14 cellular contexts compared by ENCODE assay signal in genomic region chr4:4914965-4915845, GRCh38. TPM values are rescaled to one million over a fixed set of nuclear protein-coding genes. Genes with fewer than 3 reads are reported as not detected.
DNase-seq lines count a peak whose midpoint lies in the region; ATAC-seq and TF ChIP-seq lines count a peak whose summit lies in the region.
"Had no signal": no experiment of that assay in that cellular context is flagged by ENCODE, and none has a peak within 500 bp of the region (broad histone marks: within the 10 kb centered on the region; RNA-seq: fewer than 3 reads in every experiment).

No MANE protein-coding gene starts in this region.

- TF ChIP-seq POLR2A in vagina (IDR thresholded peaks at IDR 0.05), result no peak

- H3K9me3 ChIP-seq in MG63 (no peaks in the 10 kb centered on the region), osteoblast (ENCODE audit: low read depth, low read length) (no peaks in the 10 kb centered on the region), vagina (no peaks in the 10 kb centered on the region), GM23248 (ENCODE audit: low read depth) (no peaks in the 10 kb centered on the region)
- H3K9me3 ChIP-seq: BE2C, Caco-2, HAP-1 had no signal

- H3K36me3 ChIP-seq in MG63 (no peaks in the 10 kb centered on the region), osteoblast (ENCODE audit: insufficient read depth, low read length) (no peaks in the 10 kb centered on the region), vagina (no peaks in the 10 kb centered on the region), GM23248 (ENCODE audit: low read depth) (no peaks in the 10 kb centered on the region)
- H3K36me3 ChIP-seq: BE2C, HAP-1 had no signal

- H3K27ac ChIP-seq in osteoblast (ENCODE audit: low read depth, low read length) (no peak overlapping the region), vagina (no peak overlapping the region), GM23248 (no peak overlapping the region)
- H3K27ac ChIP-seq: C4-2B had no signal

- H3K79me2 ChIP-seq in osteoblast (ENCODE audit: insufficient read depth, low read length) (no peaks in the 10 kb centered on the region), GM23248 (ENCODE audit: insufficient read depth) (no peaks in the 10 kb centered on the region)

- H3K4me1 ChIP-seq in osteoblast (ENCODE audit: insufficient read depth, low read length) (no peaks in the 10 kb centered on the region), vagina (no peaks in the 10 kb centered on the region), GM23248 (ENCODE audit: insufficient read depth) (peaks cover 8% of the 10 kb centered on the region; the same call in 1 of the 2 replicates)
- H3K4me1 ChIP-seq: BE2C, Caco-2, HAP-1 had no signal

- no peak for TF ChIP-seq CTCF in fibroblast of the aortic adventitia (IDR thresholded peaks at IDR 0.05; ENCODE audit: insufficient read depth, low read length)
- no peak for TF ChIP-seq CTCF in osteoblast (IDR thresholded peaks at IDR 0.05; ENCODE audit: extremely low read depth, low read depth, low read length)
- TF ChIP-seq CTCF in vagina (IDR thresholded peaks at IDR 0.05), result no peak

- H4K20me1 ChIP-seq in osteoblast (ENCODE audit: insufficient read depth, low read length), result no peaks in the 10 kb centered on the region
- H4K20me1 ChIP-seq in GM23248 (ENCODE audit: insufficient read depth), result no peaks in the 10 kb centered on the region

- H3K9me2 ChIP-seq in GM23248 (ENCODE audit: insufficient read depth), result no peaks in the 10 kb centered on the region; the same call in 1 of the 2 replicates

- WGBS in GM23248 (ENCODE audit: low coverage in 1 of 2, low lambda C conversion rate in 2 of 2, missing lambda C conversion rate in 2 of 2), 2 experiments, result 67 to 68% methylated on average over 10 of the region's 10 CpGs

- H3K27me3 ChIP-seq in MG63 (no peaks in the 10 kb centered on the region), osteoblast (ENCODE audit: insufficient read depth, low read length) (no peaks in the 10 kb centered on the region), vagina (no peaks in the 10 kb centered on the region), GM23248 (replicated peaks; ENCODE audit: insufficient read depth) (no peaks in the 10 kb centered on the region)
- H3K27me3 ChIP-seq: BE2C had no signal

- no peak overlapping the region for H3K4me3 ChIP-seq in MG63
- no peak overlapping the region for H3K4me3 ChIP-seq in fibroblast of the aortic adventitia (ENCODE audit: low read depth, low read length)
- H3K4me3 ChIP-seq in osteoblast (ENCODE audit: insufficient read depth, low read length), result no peak overlapping the region
- H3K4me3 ChIP-seq in vagina, result no peak overlapping the region
- no peak overlapping the region for H3K4me3 ChIP-seq in GM23248
- H3K4me3 ChIP-seq: HAP-1 had no signal

- intact Hi-C loops in vagina (cut with DNase I), result no loop called here

- H3K9ac ChIP-seq in GM23248, result no peak overlapping the region

- ATAC-seq in GM21515 (IDR thresholded peaks at IDR 0.05; ENCODE audit: unreplicated experiment), result no peak

- in situ Hi-C loops in GM23248 (cut with MboI), result no loop called here

- H3K4me2 ChIP-seq in osteoblast (ENCODE audit: insufficient read depth, low read length) (no peak overlapping the region), GM23248 (ENCODE audit: unreplicated experiment) (no peak overlapping the region)

- DNase-seq in MG63, result peak; percentile 40
- peak; percentile 34 for DNase-seq in fibroblast of the aortic adventitia (ENCODE audit: low read depth)
- peak; percentile 78 for DNase-seq in osteoblast (ENCODE audit: insufficient read length, low spot score, missing footprints)
- peak; percentile 78 to 95 for DNase-seq in vagina (ENCODE audit: extremely low spot score in 2 of 2)
- DNase-seq in GM23248, result no peak
- DNase-seq in cerebellar cortex (ENCODE audit: low spot score), result no peak
- DNase-seq: ACHN; BE2C; Caco-2; CD4-positive, alpha-beta T cell had no signal

- no peaks in the 10 kb centered on the region; the same call in 1 of the 2 replicates for H3F3A ChIP-seq in GM23248 (ENCODE audit: insufficient read depth)

- H2AFZ ChIP-seq in osteoblast (ENCODE audit: low read length) (no peak overlapping the region), GM23248 (no peak overlapping the region)

RNA-seq across cellular contexts. Expression of gene MSX1, which starts 55.7 kb away (rescaled TPM):
- total RNA-seq in MG63 (2014; rRNA removed; shearing (Covaris generic); ENCODE audit: low replicate concordance), result 7.8 and 12.0 TPM in 2 replicates
- total RNA-seq in fibroblast of the aortic adventitia (ENCODE audit: low replicate concordance) (4.3 and 17.6 TPM in 2 replicates), osteoblast (2.9 and 3.8 TPM in 2 replicates), vagina (31.4 TPM)
- 26.1 and 32.1 TPM in 2 replicates for total RNA-seq in GM23248 (2014; rRNA removed; shearing (Covaris generic))
- 16.8 and 17.2 TPM in 2 replicates for polyA plus RNA-seq in GM23248 (2016; fragmentation: Nextera tagmentation; extraction: Ambion mirVana)
- total RNA-seq: CD4-positive, alpha-beta T cell; H1 had no signal

Comparison
In these comparisons a context has a peak if more than half of its experiments do, and no peak if none do; other contexts are left out.
1. DNase-seq: peak in MG63 (single experiment), fibroblast of the aortic adventitia (single experiment), osteoblast (single experiment) and vagina (2 of 2); none in GM23248 (single experiment) and cerebellar cortex (single experiment).